In genomic region chr4:39621582-39621981, GRCh38 we compare ENCODE assay signal across 9 cellular contexts. TPM values are rescaled to one million over a fixed set of nuclear protein-coding genes. Genes with fewer than 3 reads are reported as not detected.
DNase-seq lines count a peak whose midpoint lies in the region; ATAC-seq, FAIRE-seq and TF ChIP-seq lines count a peak whose summit lies in the region.
"Had no signal": no experiment of that assay in that cellular context is flagged by ENCODE, and none has a peak within 500 bp of the region (broad histone marks: within the 10 kb centered on the region; RNA-seq: fewer than 3 reads in every experiment).

No MANE protein-coding gene starts in this region.

- no peaks in the 10 kb centered on the region for H3K9me3 ChIP-seq in K562 (replicated peaks; ENCODE audit: control insufficient read depth, insufficient read depth, low read depth, low read length)
- no peaks in the 10 kb centered on the region for H3K9me3 ChIP-seq in uterus

- no peaks in the 10 kb centered on the region for H3K9me1 ChIP-seq in K562 (ENCODE audit: control insufficient read depth, insufficient read depth, low read length)

- H3K9ac ChIP-seq in K562 (ENCODE audit: insufficient read depth in 1 of 2, low read depth in 2 of 2, low read length in 2 of 2) = no peak overlapping the region

- intact Hi-C loops in K562 (cut with micrococcal nuclease) (no loop called here), uterus (cut with DNase I; ENCODE audit: low total_unique reads) (no loop called here)
- intact Hi-C loops in activated CD4-positive, alpha-beta T cell treated with anti-CD3 and anti-CD28 coated beads, Interleukin-2, amount 10 ng/mL, durations not matched to agents 24 days and 14 days (cut with micrococcal nuclease) = no loop called here

- no peak overlapping the region for H3K4me2 ChIP-seq in K562 (ENCODE audit: insufficient read depth, low read length)

- no peak overlapping the region for H2AFZ ChIP-seq in K562 (ENCODE audit: low read depth, low read length)

- POLR2A ChIA-PET in K562 (lab: Yijun Ruan, JAX) = interaction anchor here (0.6 kb wide), 1 partner anchor 445 kb away, joined by 3 read pairs; no protein-coding TSS in a partner anchor

- TF ChIP-seq EP300 in K562 (IDR thresholded peaks at IDR 0.05; ENCODE audit: low read length) = no peak

- 0 out of 5 replicates have a peak, but pooled peaks cover 0 to 6% of the 10 kb centered on the region in 2 experiments for H3K4me1 ChIP-seq in K562 (replicated peaks in 1 of 2; ENCODE audit: control insufficient read depth in 2 of 2, insufficient read depth in 2 of 2, low read length in 2 of 2)
- H3K4me1 ChIP-seq in uterus = peaks cover 4 to 10% of the 10 kb centered on the region in 2 donors

- CTCF ChIA-PET in K562 (lab: Yijun Ruan, JAX; ENCODE audit: low intra/inter-chr PET ratio) = interaction anchor here (0.6 kb wide), 1 partner anchor 759 kb away, joined by 3 read pairs; no protein-coding TSS in a partner anchor

- H3K27ac Mint-ChIP-seq in activated CD4-positive, alpha-beta T cell treated with anti-CD3 and anti-CD28 coated beads, Interleukin-2, amount 10 ng/mL, durations not matched to agents 24 days and 14 days = no peak overlapping the region
- H3K27ac Mint-ChIP-seq: dendritic cell treated with granulocyte-macrophage colony-stimulating factor and Interleukin-4, amounts not matched to agents 40 ng/mL and 50 ng/mL, for 4 days had no signal

- H3K4me1 Mint-ChIP-seq in activated CD4-positive, alpha-beta T cell treated with anti-CD3 and anti-CD28 coated beads, Interleukin-2, amount 10 ng/mL, durations not matched to agents 24 days and 14 days = no peaks in the 10 kb centered on the region

- no peaks in the 10 kb centered on the region for H3K9me3 Mint-ChIP-seq in activated CD4-positive, alpha-beta T cell treated with anti-CD3 and anti-CD28 coated beads, Interleukin-2, amount 10 ng/mL, durations not matched to agents 24 days and 14 days
- H3K9me3 Mint-ChIP-seq: dendritic cell treated with granulocyte-macrophage colony-stimulating factor and Interleukin-4, amounts not matched to agents 40 ng/mL and 50 ng/mL, for 4 days had no signal

- no peak for TF ChIP-seq RAD21 in K562 (CRISPR knock-in tag; conservative IDR thresholded peaks at IDR 0.05 in 1 of 2, IDR thresholded peaks at IDR 0.05 in 1 of 2)

- H3K36me3 ChIP-seq in K562 (ENCODE audit: control insufficient read depth, insufficient read depth, low read length) (no peaks in the 10 kb centered on the region), uterus (no peaks in the 10 kb centered on the region)

- H3K4me3 ChIP-seq in K562 (no peak overlapping the region), uterus (no peak overlapping the region)

- H3K36me3 Mint-ChIP-seq in activated CD4-positive, alpha-beta T cell treated with anti-CD3 and anti-CD28 coated beads, Interleukin-2, amount 10 ng/mL, durations not matched to agents 24 days and 14 days (ENCODE audit: low read depth) = no peaks in the 10 kb centered on the region

- FAIRE-seq in K562 (lab: Jason Lieb, UNC) = peak; percentile 70

- TF ChIP-seq POLR2A in K562 (conservative IDR thresholded peaks at IDR 0.05) (no peak), uterus (IDR thresholded peaks at IDR 0.05) (no peak)

- WGBS in K562 (ENCODE audit: insufficient coverage, low coverage, missing lambda C conversion rate) = 38% methylated on average over 9 of the region's 9 CpGs

- ATAC-seq in K562 (peak; percentile 75), HG03139 (IDR thresholded peaks at IDR 0.05; ENCODE audit: unreplicated experiment) (no peak), GM19455 (IDR thresholded peaks at IDR 0.05; ENCODE audit: unreplicated experiment) (no peak)

- in situ Hi-C loops in K562 (cut with MboI) = loop anchor here (25.0 kb wide), 1 partner anchor 734 kb away; no protein-coding TSS in a partner anchor

- TF ChIP-seq CTCF in K562 (IDR thresholded peaks at IDR 0.05 in 2 of 3, conservative IDR thresholded peaks at IDR 0.05 in 1 of 3; ENCODE audit: insufficient read depth in 2 of 3, low read depth in 1 of 3, low read length in 3 of 3) = no peak
- TF ChIP-seq CTCF in uterus (IDR thresholded peaks at IDR 0.05) = no peak

- H3K79me2 ChIP-seq in K562 (ENCODE audit: control insufficient read depth, insufficient read depth, low read length) = no peaks in the 10 kb centered on the region

- H3K27me3 ChIP-seq in K562 (ENCODE audit: control insufficient read depth in 2 of 2, insufficient read depth in 2 of 2, low read length in 2 of 2) (no peaks in the 10 kb centered on the region), uterus (no peaks in the 10 kb centered on the region)

- H4K20me1 ChIP-seq in K562 (replicated peaks; ENCODE audit: control insufficient read depth, insufficient read depth, low read length) = no peaks in the 10 kb centered on the region

- H3K4me3 Mint-ChIP-seq in activated CD4-positive, alpha-beta T cell treated with anti-CD3 and anti-CD28 coated beads, Interleukin-2, amount 10 ng/mL, durations not matched to agents 24 days and 14 days = no peak overlapping the region
- H3K4me3 Mint-ChIP-seq: dendritic cell treated with granulocyte-macrophage colony-stimulating factor and Interleukin-4, amounts not matched to agents 40 ng/mL and 50 ng/mL, for 4 days had no signal

- H3K27ac ChIP-seq in K562 (ENCODE audit: extremely low read depth, low read depth, low read length) (no peak overlapping the region), uterus (peak overlapping the region; percentile 59 to 77)

- DNase-seq in NCI-H2196 (lab: John Stamatoyannopoulos, UW; ENCODE audit: unreplicated experiment) = peak; percentile 9
- DNase-seq in NCI-H2196 treated with DMSO at 0.1 percent for 48 hours (lab: John Stamatoyannopoulos, UW; ENCODE audit: unreplicated experiment) = no peak
- peak in 2 of 4 experiments; percentile 21 to 66 for DNase-seq in K562 (ENCODE audit: extremely low read depth in 1 of 4, low spot score in 3 of 4)
- DNase-seq in left kidney (ENCODE audit: low read depth, low spot score) = peak; percentile 14
- peak; percentile 34 to 35 for DNase-seq in uterus
- no peak for DNase-seq in activated CD4-positive, alpha-beta T cell treated with anti-CD3 and anti-CD28 coated beads, Interleukin-2, amount 10 ng/mL, durations not matched to agents 24 days and 14 days

- peaks cover 2% of the 10 kb centered on the region for H3K27me3 Mint-ChIP-seq in activated CD4-positive, alpha-beta T cell treated with anti-CD3 and anti-CD28 coated beads, Interleukin-2, amount 10 ng/mL, durations not matched to agents 24 days and 14 days
- H3K27me3 Mint-ChIP-seq: dendritic cell treated with granulocyte-macrophage colony-stimulating factor and Interleukin-4, amounts not matched to agents 40 ng/mL and 50 ng/mL, for 4 days had no signal

- no TSS peak for BruUV-seq in K562 (replicated peaks; lab: Mats Ljungman, UMichigan)

TF ChIP-seq in K562, 482 proteins besides CTCF, POLR2A, EP300 and RAD21 (continues in another document):
- TF ChIP-seq XRCC3 (IDR thresholded peaks at IDR 0.05) (no peak), FOS (IDR thresholded peaks at IDR 0.05; ENCODE audit: extremely low read depth, insufficient read length) (peak; percentile 2), MAFG (tag; conservative IDR thresholded peaks at IDR 0.05) (peak; percentile 30; the same call in 1 of the 2 replicates), ZNF12 (CRISPR knock-in tag; IDR thresholded peaks at IDR 0.05) (no peak), ZNF79 (CRISPR knock-in tag; IDR thresholded peaks at IDR 0.05; ENCODE audit: low read depth) (no peak), ZNF512 (tag; IDR thresholded peaks at IDR 0.05) (no peak), ATF3 (IDR thresholded peaks at IDR 0.05) (peak; percentile 60), ATF3 (CRISPR knock-in tag; conservative IDR thresholded peaks at IDR 0.05) (no peak)

RNA-seq across cellular contexts. Expression of gene SMIM14, which starts 17.1 kb away (rescaled TPM):
- total RNA-seq in K562 (2011; cell fraction: chromatin; rRNA removed; ENCODE audit: low replicate concordance) = 0.56 and 0.86 TPM in 2 replicates
- 0.39 and 0.50 TPM in 2 replicates for total RNA-seq in K562 (2011; cell fraction: nucleolus; rRNA removed)
- 0.69 and 1.0 TPM in 2 replicates for total RNA-seq in K562 (2011; cell fraction: nucleoplasm; rRNA removed)
- total RNA-seq in K562 (2014; rRNA removed) = 0.41 and 1.6 TPM in 2 replicates
- total RNA-seq in K562 (2014; rRNA removed; fragmentation: Illumina TruSeq; extraction: Trizol) = 1.9 and 2.2 TPM in 2 replicates
- total RNA-seq in K562 (2015; rRNA removed; fragmentation: Illumina TruSeq; extraction: Trizol) = 0.94 and 0.98 TPM in 2 replicates
- 1.8 and 2.0 TPM in 2 replicates for total RNA-seq in K562 (2021)
- polyA plus RNA-seq in K562 (2011; rRNA removed) = 3.7 and 5.7 TPM in 2 replicates
- polyA plus RNA-seq in K562 (2011; cell fraction: cytosol; rRNA removed) = 0.40 and 4.1 TPM in 2 replicates
- 0.54 and 1.7 TPM in 2 replicates for polyA plus RNA-seq in K562 (2011; cell fraction: nucleus; rRNA removed)
- 1.7 and 10.2 TPM in 2 replicates for polyA plus RNA-seq in K562 (2012)
- polyA plus RNA-seq in K562 (2014; fragmentation: Illumina TruSeq; extraction: Trizol) = 1.9 and 3.1 TPM in 2 replicates
- polyA plus RNA-seq in K562 (2014; fragmentation: Nextera tagmentation; extraction: Ambion mirVana) = 1 to 10 TPM; 3.0 to 3.7 TPM
- polyA plus RNA-seq in K562 (2014; rRNA removed) = 1.6 and 2.3 TPM in 2 replicates
- polyA minus RNA-seq in K562 (2011; rRNA and poly(A)+ RNA removed) = 3.5 and 7.7 TPM in 2 replicates
- 5.2 TPM in 1 of 2 replicates, not detected in the other for polyA minus RNA-seq in K562 (2011; cell fraction: cytosol; rRNA and poly(A)+ RNA removed)
- polyA minus RNA-seq in K562 (2011; cell fraction: nucleus; rRNA and poly(A)+ RNA removed) = 0.22 and 0.40 TPM in 2 replicates
- total RNA-seq in uterus = 10 to 100 TPM; 21.3 to 53.2 (median 35.3) TPM
- 1.0 and 2.0 TPM in 2 replicates for total RNA-seq in activated CD4-positive, alpha-beta T cell treated with anti-CD3 and anti-CD28 coated beads, Interleukin-2, amount 10 ng/mL, durations not matched to agents 24 days and 14 days

Comparison
In these comparisons a context has a peak if more than half of its experiments do, and no peak if none do; other contexts are left out.
1. DNase-seq: peak in NCI-H2196 (single experiment), left kidney (single experiment) and uterus (2 of 2); none in NCI-H2196 treated with DMSO at 0.1 percent for 48 hours (single experiment) and activated CD4-positive, alpha-beta T cell treated with anti-CD3 and anti-CD28 coated beads, Interleukin-2, amount 10 ng/mL, durations not matched to agents 24 days and 14 days (single experiment).